ENCODE assay signal across 25 cellular contexts in the genomic region with DNA sequence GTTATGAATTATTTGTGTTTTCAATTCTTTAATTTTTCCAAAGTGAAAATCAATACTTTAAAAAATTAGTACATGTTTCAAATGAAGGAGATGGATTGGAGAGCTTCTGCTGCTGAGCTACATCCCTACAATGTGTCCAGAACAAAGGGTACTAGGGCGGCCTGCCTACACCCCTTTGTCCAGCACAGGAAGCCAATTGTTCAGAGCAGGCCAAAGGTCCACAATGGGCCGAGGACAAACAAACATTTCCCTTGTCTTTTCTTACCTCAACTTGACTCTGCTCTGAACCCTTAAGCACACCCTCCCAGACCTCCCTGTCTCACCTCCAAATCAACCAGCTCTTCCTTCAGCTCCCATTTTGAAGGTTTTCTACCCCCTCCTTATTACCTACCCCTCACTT. TPM values are rescaled to one million over a fixed set of nuclear protein-coding genes. Genes with fewer than 3 reads are reported as not detected.
A peak's percentile ranks its signal among the peaks of the same experiment; 100 is the strongest.
DNase-seq lines count a peak whose midpoint lies in the region; ATAC-seq lines count a peak whose summit lies in the region.
"Had no signal": no experiment of that assay in that cellular context is flagged by ENCODE, and none has a peak within 500 bp of the region (broad histone marks: within the 10 kb centered on the region; RNA-seq: fewer than 3 reads in every experiment).

No MANE protein-coding gene starts in this region.

- intact Hi-C loops in left ventricle myocardium superior (cut with micrococcal nuclease) (no loop called here), Right ventricle myocardium inferior (cut with DNase I) (no loop called here)

- DNase-seq in left ventricle myocardium superior (no peak), Right ventricle myocardium inferior (ENCODE audit: missing footprints) (no peak), globus pallidus (ENCODE audit: low spot score) (peak; percentile 42), midbrain (lab: John Stamatoyannopoulos, UW) (peak; percentile 4), AG20443 (ENCODE audit: low spot score) (no peak), HAP-1 (ENCODE audit: low spot score in 2 of 2) (no peak)
- DNase-seq: BE2C; CD8-positive, alpha-beta memory T cell; DMS 273 treated with DMSO at 0.1 percent for 48 hours; DMS79; EL; GDM1; KBM-7; MG63; NCI-H1694 treated with DMSO at 0.1 percent for 48 hours; NCI-H2081; NCI-H2227 treated with DMSO at 0.1 percent for 48 hours; NCI-H526 treated with DMSO at 0.1 percent for 48 hours; RPMI8226; SHP77 treated with DMSO at 0.1 percent for 48 hours had no signal

- in situ Hi-C loops in HAP-1 (cut with MboI; ENCODE audit: low sequenced_read_pairs), result no loop called here

- no peaks in the 10 kb centered on the region for H3K9me3 ChIP-seq in HAP-1
- H3K9me3 ChIP-seq: BE2C, MG63 had no signal

- no peaks in the 10 kb centered on the region for H3K36me3 ChIP-seq in HAP-1 (replicated peaks)
- H3K36me3 ChIP-seq: BE2C, MG63 had no signal

- no peaks in the 10 kb centered on the region for H3K4me1 ChIP-seq in HAP-1
- H3K4me1 ChIP-seq: BE2C had no signal

- ATAC-seq in left ventricle myocardium superior (peak; percentile 33), Right ventricle myocardium inferior (no peak), GM18858 (IDR thresholded peaks at IDR 0.05; ENCODE audit: unreplicated experiment) (no peak)
- ATAC-seq: GM12878 had no signal

- no peaks in the 10 kb centered on the region for H3K27me3 ChIP-seq in HAP-1 (ENCODE audit: low read depth)
- H3K27me3 ChIP-seq: BE2C had no signal

- H3K4me3 ChIP-seq in HAP-1, result no peak overlapping the region
- H3K4me3 ChIP-seq: GM12878, MG63 had no signal

RNA-seq across cellular contexts. Expression of a gene that starts 39.4 kb away (rescaled TPM):
- not detected for total RNA-seq in left ventricle myocardium superior
- total RNA-seq in Right ventricle myocardium inferior, result not detected
- total RNA-seq: CD8-positive, alpha-beta memory T cell; GM12878; H4; LHCN-M2; NCI-H460 had no signal

Comparison
In these comparisons a context has a peak if more than half of its experiments do, and no peak if none do; other contexts are left out.
1. DNase-seq: peak in globus pallidus (single experiment) and midbrain (single experiment); none in left ventricle myocardium superior (single experiment), Right ventricle myocardium inferior (single experiment), AG20443 (single experiment) and HAP-1 (0 of 2).